In genomic region chr3:149343951-149344350, GRCh38 we compare ENCODE assay signal across 17 cellular contexts. TPM values are rescaled to one million over a fixed set of nuclear protein-coding genes. Genes with fewer than 3 reads are reported as not detected.
DNase-seq lines count a peak whose midpoint lies in the region; ATAC-seq and TF ChIP-seq lines count a peak whose summit lies in the region.
"Had no signal": no experiment of that assay in that cellular context is flagged by ENCODE, and none has a peak within 500 bp of the region (broad histone marks: within the 10 kb centered on the region; RNA-seq: fewer than 3 reads in every experiment).

No MANE protein-coding gene starts in this region.

- DNase-seq in DMS53 (lab: John Stamatoyannopoulos, UW) (peak; percentile 20), DMS53 treated with DMSO at 0.1 percent for 48 hours (lab: John Stamatoyannopoulos, UW; ENCODE audit: unreplicated experiment) (no peak), HCT116 (ENCODE audit: low read depth, low spot score) (no peak), RPMI7951 (ENCODE audit: low read depth) (peak; percentile 35), kidney epithelial cell (ENCODE audit: low read depth) (no peak), MG63 (no peak)
- DNase-seq: activated CD4-positive, alpha-beta T cell treated with anti-CD3 and anti-CD28 coated beads for 4 hours; activated T-cell treated with anti-CD3 and anti-CD28 coated beads, Interleukin-2, amount 50 U/mL, for 1 hour; COR-L47; mesenchymal stem cell; NCI-H2029 treated with DMSO at 0.1 percent for 48 hours; occipital lobe; OCI-M1; stimulated activated CD4-positive, alpha-beta T cell treated with anti-CD3 and anti-CD28 coated beads, Interleukin-12 subunit alpha, Interleukin-12 subunit beta, amount 100 ng/mL, for 4 hours; testis had no signal

- no peak overlapping the region for H3K4me2 ChIP-seq in HCT116 (ENCODE audit: low read length)

- H4K20me1 ChIP-seq in HCT116 (ENCODE audit: insufficient read depth), result no peaks in the 10 kb centered on the region

- no peak overlapping the region for H3K27ac ChIP-seq in HCT116 (ENCODE audit: low read depth, low read length)
- H3K27ac ChIP-seq in gastroesophageal sphincter, result no peak overlapping the region
- H3K27ac ChIP-seq: testis had no signal

- no peak; the same call in none of the 2 replicates for TF ChIP-seq RAD21 in HCT116 (IDR thresholded peaks at IDR 0.05; ENCODE audit: low read depth)

- H3K4me3 ChIP-seq in HCT116 (replicated peaks in 1 of 2; ENCODE audit: low read depth in 1 of 2, low read length in 2 of 2) (no peak overlapping the region), kidney epithelial cell (ENCODE audit: low read depth, low read length) (no peak overlapping the region), MG63 (no peak overlapping the region), gastroesophageal sphincter (no peak overlapping the region)
- H3K4me3 ChIP-seq: testis had no signal

- H3K9ac ChIP-seq in HCT116 (ENCODE audit: low read length), result no peak overlapping the region

- CTCF ChIA-PET in HCT116 (lab: Charles Lee), result interaction anchor here (0.9 to 1.5 kb wide), 8 partner anchors 9 to 388 kb away, joined by 3 to 7 read pairs (median 4); partner anchors contain the start of gene TM4SF18

- no peak for TF ChIP-seq EP300 in gastroesophageal sphincter (IDR thresholded peaks at IDR 0.05)

- ATAC-seq in HCT116 (no peak), HG03565 (IDR thresholded peaks at IDR 0.05; ENCODE audit: unreplicated experiment) (no peak), gastroesophageal sphincter (no peak)

- H3K9me2 ChIP-seq in HCT116 (ENCODE audit: insufficient read depth), result no peaks in the 10 kb centered on the region

- H3K79me2 ChIP-seq in HCT116 (ENCODE audit: insufficient read depth, low read length), result no peaks in the 10 kb centered on the region

- BruUV-seq in HCT116 (replicated peaks; lab: Mats Ljungman, UMichigan), result no TSS peak

- H2AFZ ChIP-seq in HCT116 (ENCODE audit: low read depth, low read length, poor library complexity, severe bottlenecking), result peak overlapping the region; percentile 85

- H3K27me3 ChIP-seq in HCT116 (ENCODE audit: insufficient read depth, low read length) (no peaks in the 10 kb centered on the region), kidney epithelial cell (ENCODE audit: control insufficient read depth, insufficient read depth, low read length) (no peaks in the 10 kb centered on the region), MG63 (no peaks in the 10 kb centered on the region), gastroesophageal sphincter (no peaks in the 10 kb centered on the region)
- H3K27me3 ChIP-seq: testis had no signal

- H3K4me1 ChIP-seq in HCT116 (ENCODE audit: control insufficient read depth in 1 of 2, insufficient read depth in 2 of 2, low read length in 2 of 2), result peaks cover 13 to 49% of the 10 kb centered on the region in 2 experiments; a peak in 3 of 4 replicates
- H3K4me1 ChIP-seq in gastroesophageal sphincter, result peaks cover 4 to 19% (median 5%) of the 10 kb centered on the region in 3 donors

- H3K9me3 ChIP-seq in HCT116 (ENCODE audit: control insufficient read depth in 1 of 2, insufficient read depth in 1 of 2, low read depth in 1 of 2, low read length in 2 of 2), result no peaks in the 10 kb centered on the region
- H3K9me3 ChIP-seq in MG63, result no peaks in the 10 kb centered on the region
- no peaks in the 10 kb centered on the region for H3K9me3 ChIP-seq in gastroesophageal sphincter
- H3K9me3 ChIP-seq: testis had no signal

- POLR2A ChIA-PET in HCT116 (lab: Charles Lee), result interaction anchor here (1.0 to 1.7 kb wide), 2 partner anchors 8 to 99 kb away, joined by 4 read pairs; no protein-coding TSS in a partner anchor

- RAD21 ChIA-PET in HCT116 (lab: Charles Lee; ENCODE audit: low non-redundant PET in 1 of 2, low total read pairs in 2 of 2, uncharacterized antibody in 2 of 2, unreplicated experiment in 2 of 2), result interaction anchor here in 1 of 2 experiments (0.7 kb wide), 1 partner anchor 11 kb away, joined by 3 read pairs; no protein-coding TSS in a partner anchor

- H3K36me3 ChIP-seq in HCT116 (ENCODE audit: control insufficient read depth in 1 of 2, insufficient read depth in 2 of 2, low read length in 2 of 2) (no peaks in the 10 kb centered on the region), kidney epithelial cell (ENCODE audit: control insufficient read depth, insufficient read depth, low read length) (no peaks in the 10 kb centered on the region), MG63 (no peaks in the 10 kb centered on the region), gastroesophageal sphincter (no peaks in the 10 kb centered on the region)

- intact Hi-C loops in HCT116 (cut with micrococcal nuclease), result no loop called here

- 81 to 88% methylated on average over 4 of the region's 4 CpGs for WGBS in gastroesophageal sphincter (ENCODE audit: low coverage in 1 of 2), 2 donors

- no peak for TF ChIP-seq POLR2A in HCT116 (IDR thresholded peaks at IDR 0.05; ENCODE audit: borderline replicate concordance, extremely low read depth, insufficient read depth, insufficient read length)
- no peak for TF ChIP-seq POLR2A in gastroesophageal sphincter (IDR thresholded peaks at IDR 0.05)

- TF ChIP-seq CTCF in HCT116 (IDR thresholded peaks at IDR 0.05 in 2 of 3, conservative IDR thresholded peaks at IDR 0.05 in 1 of 3; ENCODE audit: borderline replicate concordance in 1 of 3, insufficient read depth in 1 of 3, low read depth in 2 of 3, low read length in 2 of 3) (peak in 2 of 3 experiments; percentile 20 to 39; a peak in 3 of 6 replicates), kidney epithelial cell (IDR thresholded peaks at IDR 0.05; ENCODE audit: insufficient read depth, low read length, poor library complexity, severe bottlenecking) (peak; percentile 7), gastroesophageal sphincter (IDR thresholded peaks at IDR 0.05) (no peak)

TF ChIP-seq in HCT116, 20 proteins besides CTCF, POLR2A, EP300 and RAD21:
- TF ChIP-seq POLR2AphosphoS5 (IDR thresholded peaks at IDR 0.05; ENCODE audit: low read depth, low read length) (no peak), SIN3A (IDR thresholded peaks at IDR 0.05; ENCODE audit: low read depth) (no peak), TCF7L2 (IDR thresholded peaks at IDR 0.05; ENCODE audit: borderline replicate concordance, extremely low read depth, insufficient read depth, insufficient read length) (no peak), FOSL1 (IDR thresholded peaks at IDR 0.05; ENCODE audit: low read depth) (no peak), ELF1 (IDR thresholded peaks at IDR 0.05; ENCODE audit: borderline replicate concordance, low read depth) (no peak), EZH2phosphoT487 (IDR thresholded peaks at IDR 0.05; ENCODE audit: borderline replicate concordance) (no peak)
- TF ChIP-seq, protein P1, sequence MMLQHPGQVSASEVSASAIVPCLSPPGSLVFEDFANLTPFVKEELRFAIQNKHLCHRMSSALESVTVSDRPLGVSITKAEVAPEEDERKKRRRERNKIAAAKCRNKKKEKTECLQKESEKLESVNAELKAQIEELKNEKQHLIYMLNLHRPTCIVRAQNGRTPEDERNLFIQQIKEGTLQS (IDR thresholded peaks at IDR 0.05), result no peak
- TF ChIP-seq, protein P2, sequence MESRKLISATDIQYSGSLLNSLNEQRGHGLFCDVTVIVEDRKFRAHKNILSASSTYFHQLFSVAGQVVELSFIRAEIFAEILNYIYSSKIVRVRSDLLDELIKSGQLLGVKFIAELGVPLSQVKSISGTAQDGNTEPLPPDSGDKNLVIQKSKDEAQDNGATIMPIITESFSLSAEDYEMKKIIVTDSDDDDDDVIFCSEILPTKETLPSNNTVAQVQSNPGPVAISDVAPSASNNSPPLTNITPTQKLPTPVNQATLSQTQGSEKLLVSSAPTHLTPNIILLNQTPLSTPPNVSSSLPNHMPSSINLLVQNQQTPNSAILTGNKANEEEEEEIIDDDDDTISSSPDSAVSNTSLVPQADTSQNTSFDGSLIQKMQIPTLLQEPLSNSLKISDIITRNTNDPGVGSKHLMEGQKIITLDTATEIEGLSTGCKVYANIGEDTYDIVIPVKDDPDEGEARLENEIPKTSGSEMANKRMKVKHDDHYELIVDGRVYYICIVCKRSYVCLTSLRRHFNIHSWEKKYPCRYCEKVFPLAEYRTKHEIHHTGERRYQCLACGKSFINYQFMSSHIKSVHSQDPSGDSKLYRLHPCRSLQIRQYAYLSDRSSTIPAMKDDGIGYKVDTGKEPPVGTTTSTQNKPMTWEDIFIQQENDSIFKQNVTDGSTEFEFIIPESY (IDR thresholded peaks at IDR 0.05; ENCODE audit: extremely low read depth, insufficient replicate concordance, low read length), result no peak

RNA-seq across cellular contexts. Expression of gene TM4SF18, which starts 10.5 kb away (rescaled TPM):
- total RNA-seq in HCT116 (2021; ENCODE audit: unreplicated experiment) (0.34 TPM), kidney epithelial cell (0.21 TPM in 1 of 2 replicates, not detected in the other), gastroesophageal sphincter (10 to 100 TPM in 1 of 4 donors, 1 to 10 TPM in 3; 1.7 to 10.2 (median 7.1) TPM)
- polyA plus RNA-seq in HCT116 (2012), result 0.77 and 1.2 TPM in 2 replicates
- total RNA-seq in RPMI7951 (2014; rRNA removed; shearing (Covaris generic)), result 5.2 and 5.8 TPM in 2 replicates
- total RNA-seq in MG63 (2014; rRNA removed; shearing (Covaris generic); ENCODE audit: low replicate concordance), result 4.5 and 6.4 TPM in 2 replicates

RNA-seq across cellular contexts. Expression of gene TM4SF1, which starts 33.5 kb away (rescaled TPM):
- total RNA-seq in HCT116 (2021; ENCODE audit: unreplicated experiment), result 0.66 TPM
- 0.07 and 0.09 TPM in 2 replicates for polyA plus RNA-seq in HCT116 (2012)
- total RNA-seq in RPMI7951 (2014; rRNA removed; shearing (Covaris generic)), result 87.2 and 94.1 TPM in 2 replicates
- 43.0 and 43.2 TPM in 2 replicates for total RNA-seq in kidney epithelial cell
- 408 and 422 TPM in 2 replicates for total RNA-seq in MG63 (2014; rRNA removed; shearing (Covaris generic); ENCODE audit: low replicate concordance)
- 100 to 1,000 TPM in 1 of 4 donors, 10 to 100 TPM in 3; 20.9 to 128 (median 71.9) TPM for total RNA-seq in gastroesophageal sphincter

Comparison
In these comparisons a context has a peak if more than half of its experiments do, and no peak if none do; other contexts are left out.
1. DNase-seq: peak in DMS53 (single experiment) and RPMI7951 (single experiment); none in DMS53 treated with DMSO at 0.1 percent for 48 hours (single experiment), HCT116 (single experiment), kidney epithelial cell (single experiment) and MG63 (single experiment).
2. CTCF ChIP-seq: peak in HCT116 (2 of 3) and kidney epithelial cell (single experiment); none in gastroesophageal sphincter (0 of 4).
3. RNA of gene TM4SF1, which starts 33.5 kb away (total RNA-seq): 408 to 422 TPM in MG63, 20.9 to 128 TPM in gastroesophageal sphincter, 87.2 to 94.1 TPM in RPMI7951 and 43.0 to 43.2 TPM in kidney epithelial cell; 0.66 TPM in HCT116 (single experiment); every median in the first group is over 10 times any median in the second.